In the genomic region with DNA sequence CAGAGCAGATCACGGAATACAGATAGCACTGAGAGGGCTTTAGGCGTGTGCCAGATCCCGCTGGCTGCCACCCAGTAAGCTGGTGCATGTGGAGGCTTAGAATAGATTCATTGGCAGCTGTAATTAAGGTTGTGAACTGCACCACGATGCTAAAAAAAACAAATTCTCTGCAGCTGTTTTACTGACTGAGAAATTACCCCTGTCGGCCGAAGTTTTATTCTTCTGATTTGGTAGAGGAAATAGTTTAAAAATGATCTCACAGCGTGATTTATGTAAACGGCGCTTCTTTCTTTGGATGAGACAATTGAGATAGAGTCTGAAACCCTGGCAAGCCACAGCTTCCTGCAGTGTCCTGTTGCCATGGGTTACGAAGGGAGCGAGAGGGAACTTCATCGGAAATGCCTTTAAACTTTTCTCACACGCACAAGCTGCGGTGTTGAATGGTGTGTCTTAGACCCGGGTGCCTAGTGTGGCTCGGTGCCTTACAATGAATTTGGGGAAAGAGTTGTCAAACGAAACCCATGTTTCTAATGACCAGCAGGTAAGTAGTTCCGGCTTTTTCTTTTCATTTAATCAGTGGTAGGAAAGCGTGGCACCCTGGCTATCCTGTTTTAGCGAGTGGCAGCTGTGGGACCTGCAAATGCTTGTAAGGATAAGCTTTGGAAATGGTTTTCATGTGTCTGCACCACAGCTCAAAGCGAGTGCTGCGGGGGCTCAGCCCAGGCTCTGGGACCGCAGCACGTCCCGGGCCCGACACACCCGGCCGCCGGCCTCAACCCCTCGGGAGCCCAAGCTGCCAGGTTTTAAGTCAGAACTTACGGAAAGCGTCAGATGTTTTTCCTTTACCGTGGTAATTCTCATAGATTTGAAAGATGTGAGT, we compare ENCODE assay signal across 1 cellular context.
TF ChIP-seq lines count a peak whose summit lies in the region.

No MANE protein-coding gene starts in this region.

TF ChIP-seq in GM23338, 12 proteins besides CTCF, POLR2A, EP300 and RAD21:
- TF ChIP-seq, protein P1, sequence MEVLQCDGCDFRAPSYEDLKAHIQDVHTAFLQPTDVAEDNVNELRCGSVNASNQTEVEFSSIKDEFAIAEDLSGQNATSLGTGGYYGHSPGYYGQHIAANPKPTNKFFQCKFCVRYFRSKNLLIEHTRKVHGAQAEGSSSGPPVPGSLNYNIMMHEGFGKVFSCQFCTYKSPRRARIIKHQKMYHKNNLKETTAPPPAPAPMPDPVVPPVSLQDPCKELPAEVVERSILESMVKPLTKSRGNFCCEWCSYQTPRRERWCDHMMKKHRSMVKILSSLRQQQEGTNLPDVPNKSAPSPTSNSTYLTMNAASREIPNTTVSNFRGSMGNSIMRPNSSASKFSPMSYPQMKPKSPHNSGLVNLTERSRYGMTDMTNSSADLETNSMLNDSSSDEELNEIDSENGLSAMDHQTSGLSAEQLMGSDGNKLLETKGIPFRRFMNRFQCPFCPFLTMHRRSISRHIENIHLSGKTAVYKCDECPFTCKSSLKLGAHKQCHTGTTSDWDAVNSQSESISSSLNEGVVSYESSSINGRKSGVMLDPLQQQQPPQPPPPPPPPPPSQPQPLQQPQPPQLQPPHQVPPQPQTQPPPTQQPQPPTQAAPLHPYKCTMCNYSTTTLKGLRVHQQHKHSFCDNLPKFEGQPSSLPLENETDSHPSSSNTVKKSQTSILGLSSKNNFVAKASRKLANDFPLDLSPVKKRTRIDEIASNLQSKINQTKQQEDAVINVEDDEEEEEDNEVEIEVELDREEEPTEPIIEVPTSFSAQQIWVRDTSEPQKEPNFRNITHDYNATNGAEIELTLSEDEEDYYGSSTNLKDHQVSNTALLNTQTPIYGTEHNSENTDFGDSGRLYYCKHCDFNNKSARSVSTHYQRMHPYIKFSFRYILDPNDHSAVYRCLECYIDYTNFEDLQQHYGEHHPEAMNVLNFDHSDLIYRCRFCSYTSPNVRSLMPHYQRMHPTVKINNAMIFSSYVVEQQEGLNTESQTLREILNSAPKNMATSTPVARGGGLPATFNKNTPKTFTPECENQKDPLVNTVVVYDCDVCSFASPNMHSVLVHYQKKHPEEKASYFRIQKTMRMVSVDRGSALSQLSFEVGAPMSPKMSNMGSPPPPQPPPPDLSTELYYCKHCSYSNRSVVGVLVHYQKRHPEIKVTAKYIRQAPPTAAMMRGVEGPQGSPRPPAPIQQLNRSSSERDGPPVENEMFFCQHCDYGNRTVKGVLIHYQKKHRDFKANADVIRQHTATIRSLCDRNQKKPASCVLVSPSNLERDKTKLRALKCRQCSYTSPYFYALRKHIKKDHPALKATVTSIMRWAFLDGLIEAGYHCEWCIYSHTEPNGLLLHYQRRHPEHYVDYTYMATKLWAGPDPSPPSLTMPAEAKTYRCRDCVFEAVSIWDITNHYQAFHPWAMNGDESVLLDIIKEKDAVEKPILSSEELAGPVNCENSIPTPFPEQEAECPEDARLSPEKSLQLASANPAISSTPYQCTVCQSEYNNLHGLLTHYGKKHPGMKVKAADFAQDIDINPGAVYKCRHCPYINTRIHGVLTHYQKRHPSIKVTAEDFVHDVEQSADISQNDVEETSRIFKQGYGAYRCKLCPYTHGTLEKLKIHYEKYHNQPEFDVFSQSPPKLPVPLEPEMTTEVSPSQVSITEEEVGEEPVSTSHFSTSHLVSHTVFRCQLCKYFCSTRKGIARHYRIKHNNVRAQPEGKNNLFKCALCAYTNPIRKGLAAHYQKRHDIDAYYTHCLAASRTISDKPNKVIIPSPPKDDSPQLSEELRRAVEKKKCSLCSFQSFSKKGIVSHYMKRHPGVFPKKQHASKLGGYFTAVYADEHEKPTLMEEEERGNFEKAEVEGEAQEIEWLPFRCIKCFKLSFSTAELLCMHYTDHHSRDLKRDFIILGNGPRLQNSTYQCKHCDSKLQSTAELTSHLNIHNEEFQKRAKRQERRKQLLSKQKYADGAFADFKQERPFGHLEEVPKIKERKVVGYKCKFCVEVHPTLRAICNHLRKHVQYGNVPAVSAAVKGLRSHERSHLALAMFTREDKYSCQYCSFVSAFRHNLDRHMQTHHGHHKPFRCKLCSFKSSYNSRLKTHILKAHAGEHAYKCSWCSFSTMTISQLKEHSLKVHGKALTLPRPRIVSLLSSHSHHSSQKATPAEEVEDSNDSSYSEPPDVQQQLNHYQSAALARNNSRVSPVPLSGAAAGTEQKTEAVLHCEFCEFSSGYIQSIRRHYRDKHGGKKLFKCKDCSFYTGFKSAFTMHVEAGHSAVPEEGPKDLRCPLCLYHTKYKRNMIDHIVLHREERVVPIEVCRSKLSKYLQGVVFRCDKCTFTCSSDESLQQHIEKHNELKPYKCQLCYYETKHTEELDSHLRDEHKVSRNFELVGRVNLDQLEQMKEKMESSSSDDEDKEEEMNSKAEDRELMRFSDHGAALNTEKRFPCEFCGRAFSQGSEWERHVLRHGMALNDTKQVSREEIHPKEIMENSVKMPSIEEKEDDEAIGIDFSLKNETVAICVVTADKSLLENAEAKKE (CRISPR knock-in tag; IDR thresholded peaks at IDR 0.05), result no peak
- TF ChIP-seq JUNB (IDR thresholded peaks at IDR 0.05; ENCODE audit: unreplicated experiment) (no peak), POLR2AphosphoS5 (IDR thresholded peaks at IDR 0.05; ENCODE audit: low read depth) (no peak), EZH2phosphoT487 (IDR thresholded peaks at IDR 0.05; ENCODE audit: unreplicated experiment) (no peak)
- TF ChIP-seq, protein P2, sequence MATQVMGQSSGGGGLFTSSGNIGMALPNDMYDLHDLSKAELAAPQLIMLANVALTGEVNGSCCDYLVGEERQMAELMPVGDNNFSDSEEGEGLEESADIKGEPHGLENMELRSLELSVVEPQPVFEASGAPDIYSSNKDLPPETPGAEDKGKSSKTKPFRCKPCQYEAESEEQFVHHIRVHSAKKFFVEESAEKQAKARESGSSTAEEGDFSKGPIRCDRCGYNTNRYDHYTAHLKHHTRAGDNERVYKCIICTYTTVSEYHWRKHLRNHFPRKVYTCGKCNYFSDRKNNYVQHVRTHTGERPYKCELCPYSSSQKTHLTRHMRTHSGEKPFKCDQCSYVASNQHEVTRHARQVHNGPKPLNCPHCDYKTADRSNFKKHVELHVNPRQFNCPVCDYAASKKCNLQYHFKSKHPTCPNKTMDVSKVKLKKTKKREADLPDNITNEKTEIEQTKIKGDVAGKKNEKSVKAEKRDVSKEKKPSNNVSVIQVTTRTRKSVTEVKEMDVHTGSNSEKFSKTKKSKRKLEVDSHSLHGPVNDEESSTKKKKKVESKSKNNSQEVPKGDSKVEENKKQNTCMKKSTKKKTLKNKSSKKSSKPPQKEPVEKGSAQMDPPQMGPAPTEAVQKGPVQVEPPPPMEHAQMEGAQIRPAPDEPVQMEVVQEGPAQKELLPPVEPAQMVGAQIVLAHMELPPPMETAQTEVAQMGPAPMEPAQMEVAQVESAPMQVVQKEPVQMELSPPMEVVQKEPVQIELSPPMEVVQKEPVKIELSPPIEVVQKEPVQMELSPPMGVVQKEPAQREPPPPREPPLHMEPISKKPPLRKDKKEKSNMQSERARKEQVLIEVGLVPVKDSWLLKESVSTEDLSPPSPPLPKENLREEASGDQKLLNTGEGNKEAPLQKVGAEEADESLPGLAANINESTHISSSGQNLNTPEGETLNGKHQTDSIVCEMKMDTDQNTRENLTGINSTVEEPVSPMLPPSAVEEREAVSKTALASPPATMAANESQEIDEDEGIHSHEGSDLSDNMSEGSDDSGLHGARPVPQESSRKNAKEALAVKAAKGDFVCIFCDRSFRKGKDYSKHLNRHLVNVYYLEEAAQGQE (IDR thresholded peaks at IDR 0.05; ENCODE audit: unreplicated experiment), result no peak
